Comparison of ENCODE assay signal across 8 cellular contexts in genomic region chr7:101162551-101163280, GRCh38. TPM values are rescaled to one million over a fixed set of nuclear protein-coding genes. Genes with fewer than 3 reads are reported as not detected.
DNase-seq lines count a peak whose midpoint lies in the region; ATAC-seq and TF ChIP-seq lines count a peak whose summit lies in the region.

No MANE protein-coding gene starts in this region.

- POLR2A ChIA-PET in AG04449 (lab: Yijun Ruan, JAX): no interaction called here

- DNase-seq in AG04449 (ENCODE audit: low read depth, low spot score) (no peak), GM12865 (ENCODE audit: low read depth) (peak; percentile 79), NCI-H446 treated with DMSO at 0.1 percent for 48 hours (lab: John Stamatoyannopoulos, UW) (peak; percentile 42), adipocyte (ENCODE audit: low read depth) (peak; percentile 67), thoracic aorta (ENCODE audit: low spot score) (no peak)

- H3K27ac ChIP-seq in thoracic aorta: no peak overlapping the region

- CTCF ChIA-PET in AG04449 (lab: Yijun Ruan, JAX): interaction anchor here (0.8 to 1.5 kb wide), 5 partner anchors 18 to 120 kb away, joined by 3 to 7 read pairs (median 4); no protein-coding TSS in a partner anchor

- no peak for TF ChIP-seq CTCF in AG04449 (IDR thresholded peaks at IDR 0.05; ENCODE audit: insufficient read depth, low read length, missing control alignments)
- TF ChIP-seq CTCF in GM12865 (IDR thresholded peaks at IDR 0.05; ENCODE audit: insufficient read depth, low read depth, low read length, missing control alignments): no peak
- TF ChIP-seq CTCF in thoracic aorta (IDR thresholded peaks at IDR 0.05): no peak

- no peak overlapping the region for H3K9ac ChIP-seq in adipocyte (ENCODE audit: low read length)

- H3K36me3 ChIP-seq in adipocyte (ENCODE audit: control insufficient read depth, insufficient read depth, low read length, severe bottlenecking): peaks cover 24% of the 10 kb centered on the region
- H3K36me3 ChIP-seq in thoracic aorta: peaks cover 22% of the 10 kb centered on the region

- H3K9me3 ChIP-seq in adipocyte (ENCODE audit: control insufficient read depth, low read length): no peaks in the 10 kb centered on the region
- H3K9me3 ChIP-seq in iPS-18c (ENCODE audit: control insufficient read depth, insufficient read depth, low read length): peaks cover 2% of the 10 kb centered on the region
- no peaks in the 10 kb centered on the region for H3K9me3 ChIP-seq in thoracic aorta

- ATAC-seq in thoracic aorta (ENCODE audit: insufficient number of reproducible peaks, low FRiP score, low read depth): no peak
- no peak for ATAC-seq in GM21423 (IDR thresholded peaks at IDR 0.05; ENCODE audit: unreplicated experiment)
- ATAC-seq in GM18909 (IDR thresholded peaks at IDR 0.05; ENCODE audit: poor library complexity, unreplicated experiment): no peak

- H3K4me3 ChIP-seq in AG04449 (ENCODE audit: low read depth, low read length) (peak overlapping the region; percentile 33), GM12865 (ENCODE audit: low read depth, low read length) (peak overlapping the region; percentile 47), adipocyte (ENCODE audit: low read length) (no peak overlapping the region), iPS-18c (ENCODE audit: insufficient read depth, low read depth, low read length) (peak overlapping the region; percentile 47; the same call in 1 of the 2 replicates), thoracic aorta (peak overlapping the region; percentile 63)

- H3K27me3 ChIP-seq in adipocyte (replicated peaks; ENCODE audit: control insufficient read depth, insufficient read depth, low read length) (peaks cover 17% of the 10 kb centered on the region), thoracic aorta (replicated peaks; ENCODE audit: insufficient read depth) (peaks cover 10% of the 10 kb centered on the region)

- H3K4me1 ChIP-seq in adipocyte (ENCODE audit: control insufficient read depth, insufficient read depth, low read length) (peaks cover 17% of the 10 kb centered on the region), thoracic aorta (ENCODE audit: control insufficient read depth in 1 of 2, low read depth in 2 of 2) (peaks cover 26 to 35% of the 10 kb centered on the region in 2 donors)

RNA-seq across cellular contexts. Expression of gene VGF, which starts 2.7 kb away (rescaled TPM):
- total RNA-seq in thoracic aorta: not detected

RNA-seq across cellular contexts. Expression of gene AP1S1, which starts 8.4 kb away (rescaled TPM):
- total RNA-seq in thoracic aorta: 10 to 100 TPM; 11.9 to 33.0 TPM

RNA-seq across cellular contexts. Expression of gene NAT16, which starts 17.4 kb away (rescaled TPM):
- total RNA-seq in thoracic aorta: not detected

RNA-seq across cellular contexts. Expression of gene SERPINE1, which starts 35.8 kb away (rescaled TPM):
- total RNA-seq in thoracic aorta: 1,000 to 10,000 TPM in 1 of 2 donors, 100 to 1,000 TPM in 1; 542 to 1,009 TPM

RNA-seq across cellular contexts. Expression of gene MOGAT3, which starts 38.1 kb away (rescaled TPM):
- not detected for total RNA-seq in thoracic aorta

Comparison
In these comparisons a context has a peak if more than half of its experiments do, and no peak if none do; other contexts are left out.
1. DNase-seq: peak in GM12865 (single experiment), NCI-H446 treated with DMSO at 0.1 percent for 48 hours (single experiment) and adipocyte (single experiment); none in AG04449 (single experiment) and thoracic aorta (single experiment).